1 cellular context compared by ENCODE assay signal in the genomic region with DNA sequence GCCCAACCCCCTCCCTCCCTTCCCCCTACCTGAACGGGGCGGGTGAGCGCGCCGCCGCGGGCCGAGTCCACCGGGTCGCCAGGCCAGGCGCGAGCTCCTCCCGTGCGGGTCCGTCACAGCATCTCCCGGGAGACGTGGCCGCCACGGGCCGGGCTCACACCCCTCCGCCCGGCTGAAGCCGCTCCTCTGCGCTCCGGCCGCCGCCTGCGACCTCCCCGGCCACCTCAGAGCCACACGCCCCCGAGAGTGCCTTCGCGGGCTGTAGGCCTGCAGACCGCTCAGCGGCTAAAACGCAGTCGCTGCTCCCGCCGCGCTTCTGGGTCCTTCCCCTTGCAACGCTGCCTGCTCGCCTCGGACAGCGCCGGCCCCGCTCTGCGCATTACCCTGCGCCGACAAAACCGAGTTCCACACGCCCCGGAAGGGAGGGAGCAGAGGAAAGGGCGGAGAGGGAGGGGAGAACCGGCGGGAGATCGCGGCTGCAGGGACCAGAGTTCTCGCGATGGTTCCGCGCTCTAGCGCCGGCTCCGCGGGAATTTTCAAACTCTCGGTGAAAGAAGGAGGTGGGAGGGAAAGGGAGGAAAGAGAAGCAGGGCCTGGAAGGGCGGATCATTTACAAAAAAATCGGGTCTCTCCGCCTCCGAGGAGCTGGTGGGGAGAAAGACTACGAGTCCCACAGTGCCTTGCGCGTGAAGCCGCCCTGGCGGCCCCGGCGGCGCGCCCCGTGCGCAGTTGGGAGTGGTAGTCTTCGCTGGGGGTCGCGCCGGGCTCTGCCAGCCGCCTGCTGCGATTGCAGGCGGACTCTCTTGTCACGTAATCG.
TF ChIP-seq lines count a peak whose summit lies in the region.

TSS of gene AHCTF1 (minus strand) at position 400 of the 817 bp plus-strand sequence. CDS start 13,578 bp downstream, outside the sequence.

TF ChIP-seq in HepG2, 621 proteins besides CTCF, POLR2A, EP300 and RAD21 (continued from another document and continues in another):
- TF ChIP-seq, protein P1, sequence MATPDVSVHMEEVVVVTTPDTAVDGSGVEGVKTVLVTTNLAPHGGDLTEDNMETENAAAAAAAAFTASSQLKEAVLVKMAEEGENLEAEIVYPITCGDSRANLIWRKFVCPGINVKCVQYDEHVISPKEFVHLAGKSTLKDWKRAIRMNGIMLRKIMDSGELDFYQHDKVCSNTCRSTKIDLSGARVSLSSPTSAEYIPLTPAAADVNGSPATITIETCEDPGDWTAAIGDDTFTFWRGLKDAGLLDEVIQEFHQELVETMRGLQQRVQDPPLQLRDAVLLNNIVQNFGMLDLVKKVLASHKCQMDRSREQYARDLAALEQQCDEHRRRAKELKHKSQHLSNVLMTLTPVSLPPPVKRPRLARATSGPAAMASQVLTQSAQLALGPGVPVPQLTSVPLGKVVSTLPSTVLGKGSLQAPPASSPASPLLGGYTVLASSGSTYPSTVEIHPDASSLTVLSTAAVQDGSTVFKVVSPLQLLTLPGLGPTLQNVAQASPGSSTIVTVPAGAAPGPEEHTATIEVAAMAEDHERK (CRISPR knock-in tag; IDR thresholded peaks at IDR 0.05; ENCODE audit: low read depth) = peak; percentile 55; the same call in 1 of the 2 replicates
- peak; percentile 48; the same call in 1 of the 2 replicates for TF ChIP-seq SAFB2 (CRISPR knock-in tag; IDR thresholded peaks at IDR 0.05; ENCODE audit: borderline replicate concordance, low read depth)
- TF ChIP-seq, protein P2, sequence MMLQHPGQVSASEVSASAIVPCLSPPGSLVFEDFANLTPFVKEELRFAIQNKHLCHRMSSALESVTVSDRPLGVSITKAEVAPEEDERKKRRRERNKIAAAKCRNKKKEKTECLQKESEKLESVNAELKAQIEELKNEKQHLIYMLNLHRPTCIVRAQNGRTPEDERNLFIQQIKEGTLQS (CRISPR knock-in tag; IDR thresholded peaks at IDR 0.05) = no peak; the same call in 1 of the 2 replicates
- peak; percentile 26; the same call in 1 of the 2 replicates for TF ChIP-seq FOXA3 (CRISPR knock-in tag; IDR thresholded peaks at IDR 0.05)
- no peak for TF ChIP-seq ZSCAN9 (CRISPR knock-in tag; IDR thresholded peaks at IDR 0.05; ENCODE audit: borderline replicate concordance)
- peak; percentile 70; the same call in 1 of the 2 replicates for TF ChIP-seq SNAPC4 (CRISPR knock-in tag; IDR thresholded peaks at IDR 0.05)
- no peak for TF ChIP-seq ZNF839 (CRISPR knock-in tag; IDR thresholded peaks at IDR 0.05; ENCODE audit: borderline replicate concordance)
- no peak for TF ChIP-seq ELK4 (CRISPR knock-in tag; IDR thresholded peaks at IDR 0.05; ENCODE audit: borderline replicate concordance)
- TF ChIP-seq, protein P3, sequence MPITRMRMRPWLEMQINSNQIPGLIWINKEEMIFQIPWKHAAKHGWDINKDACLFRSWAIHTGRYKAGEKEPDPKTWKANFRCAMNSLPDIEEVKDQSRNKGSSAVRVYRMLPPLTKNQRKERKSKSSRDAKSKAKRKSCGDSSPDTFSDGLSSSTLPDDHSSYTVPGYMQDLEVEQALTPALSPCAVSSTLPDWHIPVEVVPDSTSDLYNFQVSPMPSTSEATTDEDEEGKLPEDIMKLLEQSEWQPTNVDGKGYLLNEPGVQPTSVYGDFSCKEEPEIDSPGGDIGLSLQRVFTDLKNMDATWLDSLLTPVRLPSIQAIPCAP (CRISPR knock-in tag; IDR thresholded peaks at IDR 0.05; ENCODE audit: low read depth) = no peak
- TF ChIP-seq ZNF773 (CRISPR knock-in tag; IDR thresholded peaks at IDR 0.05; ENCODE audit: borderline replicate concordance) = no peak
- peak; percentile 57 for TF ChIP-seq ZNF776 (CRISPR knock-in tag; IDR thresholded peaks at IDR 0.05)
- TF ChIP-seq ZSCAN20 (CRISPR knock-in tag; IDR thresholded peaks at IDR 0.05; ENCODE audit: borderline replicate concordance) = no peak
- TF ChIP-seq POGZ (CRISPR knock-in tag; IDR thresholded peaks at IDR 0.05) = peak; percentile 90
- TF ChIP-seq RBM39 (IDR thresholded peaks at IDR 0.05; ENCODE audit: low read depth, low read length, poor library complexity, severe bottlenecking) = peak; percentile 91
- no peak for TF ChIP-seq ZFAT (CRISPR knock-in tag; conservative IDR thresholded peaks at IDR 0.05)
- TF ChIP-seq, protein P4, sequence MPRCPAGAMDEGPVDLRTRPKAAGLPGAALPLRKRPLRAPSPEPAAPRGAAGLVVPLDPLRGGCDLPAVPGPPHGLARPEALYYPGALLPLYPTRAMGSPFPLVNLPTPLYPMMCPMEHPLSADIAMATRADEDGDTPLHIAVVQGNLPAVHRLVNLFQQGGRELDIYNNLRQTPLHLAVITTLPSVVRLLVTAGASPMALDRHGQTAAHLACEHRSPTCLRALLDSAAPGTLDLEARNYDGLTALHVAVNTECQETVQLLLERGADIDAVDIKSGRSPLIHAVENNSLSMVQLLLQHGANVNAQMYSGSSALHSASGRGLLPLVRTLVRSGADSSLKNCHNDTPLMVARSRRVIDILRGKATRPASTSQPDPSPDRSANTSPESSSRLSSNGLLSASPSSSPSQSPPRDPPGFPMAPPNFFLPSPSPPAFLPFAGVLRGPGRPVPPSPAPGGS (CRISPR knock-in tag; IDR thresholded peaks at IDR 0.05) = peak; percentile 64
- TF ChIP-seq, protein P5, sequence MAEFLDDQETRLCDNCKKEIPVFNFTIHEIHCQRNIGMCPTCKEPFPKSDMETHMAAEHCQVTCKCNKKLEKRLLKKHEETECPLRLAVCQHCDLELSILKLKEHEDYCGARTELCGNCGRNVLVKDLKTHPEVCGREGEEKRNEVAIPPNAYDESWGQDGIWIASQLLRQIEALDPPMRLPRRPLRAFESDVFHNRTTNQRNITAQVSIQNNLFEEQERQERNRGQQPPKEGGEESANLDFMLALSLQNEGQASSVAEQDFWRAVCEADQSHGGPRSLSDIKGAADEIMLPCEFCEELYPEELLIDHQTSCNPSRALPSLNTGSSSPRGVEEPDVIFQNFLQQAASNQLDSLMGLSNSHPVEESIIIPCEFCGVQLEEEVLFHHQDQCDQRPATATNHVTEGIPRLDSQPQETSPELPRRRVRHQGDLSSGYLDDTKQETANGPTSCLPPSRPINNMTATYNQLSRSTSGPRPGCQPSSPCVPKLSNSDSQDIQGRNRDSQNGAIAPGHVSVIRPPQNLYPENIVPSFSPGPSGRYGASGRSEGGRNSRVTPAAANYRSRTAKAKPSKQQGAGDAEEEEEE (CRISPR knock-in tag; IDR thresholded peaks at IDR 0.05; ENCODE audit: borderline replicate concordance) = peak; percentile 53; the same call in 1 of the 2 replicates
- TF ChIP-seq, protein P6, sequence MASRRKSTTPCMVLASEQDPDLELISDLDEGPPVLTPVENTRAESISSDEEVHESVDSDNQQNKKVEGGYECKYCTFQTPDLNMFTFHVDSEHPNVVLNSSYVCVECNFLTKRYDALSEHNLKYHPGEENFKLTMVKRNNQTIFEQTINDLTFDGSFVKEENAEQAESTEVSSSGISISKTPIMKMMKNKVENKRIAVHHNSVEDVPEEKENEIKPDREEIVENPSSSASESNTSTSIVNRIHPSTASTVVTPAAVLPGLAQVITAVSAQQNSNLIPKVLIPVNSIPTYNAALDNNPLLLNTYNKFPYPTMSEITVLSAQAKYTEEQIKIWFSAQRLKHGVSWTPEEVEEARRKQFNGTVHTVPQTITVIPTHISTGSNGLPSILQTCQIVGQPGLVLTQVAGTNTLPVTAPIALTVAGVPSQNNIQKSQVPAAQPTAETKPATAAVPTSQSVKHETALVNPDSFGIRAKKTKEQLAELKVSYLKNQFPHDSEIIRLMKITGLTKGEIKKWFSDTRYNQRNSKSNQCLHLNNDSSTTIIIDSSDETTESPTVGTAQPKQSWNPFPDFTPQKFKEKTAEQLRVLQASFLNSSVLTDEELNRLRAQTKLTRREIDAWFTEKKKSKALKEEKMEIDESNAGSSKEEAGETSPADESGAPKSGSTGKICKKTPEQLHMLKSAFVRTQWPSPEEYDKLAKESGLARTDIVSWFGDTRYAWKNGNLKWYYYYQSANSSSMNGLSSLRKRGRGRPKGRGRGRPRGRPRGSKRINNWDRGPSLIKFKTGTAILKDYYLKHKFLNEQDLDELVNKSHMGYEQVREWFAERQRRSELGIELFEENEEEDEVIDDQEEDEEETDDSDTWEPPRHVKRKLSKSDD (CRISPR knock-in tag; IDR thresholded peaks at IDR 0.05; ENCODE audit: low read depth) = peak; percentile 63
- TF ChIP-seq ZNF329 (CRISPR knock-in tag; IDR thresholded peaks at IDR 0.05; ENCODE audit: low read depth) = peak; percentile 63; the same call in 1 of the 2 replicates
- TF ChIP-seq ZZZ3 (CRISPR knock-in tag; IDR thresholded peaks at IDR 0.05; ENCODE audit: borderline replicate concordance) = no peak; the same call in 1 of the 2 replicates
- peak; percentile 64; the same call in 1 of the 2 replicates for TF ChIP-seq ZNF414 (CRISPR knock-in tag; IDR thresholded peaks at IDR 0.05)
- peak; percentile 44 for TF ChIP-seq SALL2 (CRISPR knock-in tag; IDR thresholded peaks at IDR 0.05)
- no peak for TF ChIP-seq FOXK2 (IDR thresholded peaks at IDR 0.05)
- TF ChIP-seq CREM (IDR thresholded peaks at IDR 0.05) = no peak; the same call in 1 of the 2 replicates
- no peak for TF ChIP-seq CREM (CRISPR knock-in tag; IDR thresholded peaks at IDR 0.05)
- TF ChIP-seq MYNN (CRISPR knock-in tag; IDR thresholded peaks at IDR 0.05; ENCODE audit: low read depth) = no peak
- peak; percentile 49 for TF ChIP-seq PHF20 (CRISPR knock-in tag; IDR thresholded peaks at IDR 0.05)
- TF ChIP-seq ARNT (IDR thresholded peaks at IDR 0.05) = no peak
- no peak for TF ChIP-seq ATAD3A (CRISPR knock-in tag; IDR thresholded peaks at IDR 0.05)
- peak; percentile 78; the same call in 1 of the 2 replicates for TF ChIP-seq PCBP1 (IDR thresholded peaks at IDR 0.05; ENCODE audit: borderline replicate concordance, low read depth, low read length)
- TF ChIP-seq ZNF136 (CRISPR knock-in tag; IDR thresholded peaks at IDR 0.05; ENCODE audit: low read depth) = 0 out of 2 replicates have a peak, but pooled peaks have one; percentile 9
- TF ChIP-seq, protein P7, sequence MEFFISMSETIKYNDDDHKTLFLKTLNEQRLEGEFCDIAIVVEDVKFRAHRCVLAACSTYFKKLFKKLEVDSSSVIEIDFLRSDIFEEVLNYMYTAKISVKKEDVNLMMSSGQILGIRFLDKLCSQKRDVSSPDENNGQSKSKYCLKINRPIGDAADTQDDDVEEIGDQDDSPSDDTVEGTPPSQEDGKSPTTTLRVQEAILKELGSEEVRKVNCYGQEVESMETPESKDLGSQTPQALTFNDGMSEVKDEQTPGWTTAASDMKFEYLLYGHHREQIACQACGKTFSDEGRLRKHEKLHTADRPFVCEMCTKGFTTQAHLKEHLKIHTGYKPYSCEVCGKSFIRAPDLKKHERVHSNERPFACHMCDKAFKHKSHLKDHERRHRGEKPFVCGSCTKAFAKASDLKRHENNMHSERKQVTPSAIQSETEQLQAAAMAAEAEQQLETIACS (CRISPR knock-in tag; IDR thresholded peaks at IDR 0.05) = 0 out of 2 replicates have a peak, but pooled peaks have one; percentile 8
- peak; percentile 98 for TF ChIP-seq POLR2G (IDR thresholded peaks at IDR 0.05; ENCODE audit: low read depth, low read length)
- peak; percentile 69; the same call in 1 of the 2 replicates for TF ChIP-seq ZNF362 (CRISPR knock-in tag; IDR thresholded peaks at IDR 0.05; ENCODE audit: borderline replicate concordance)
- no peak for TF ChIP-seq ZKSCAN1 (IDR thresholded peaks at IDR 0.05; ENCODE audit: low read length)
- TF ChIP-seq ZNF333 (CRISPR knock-in tag; IDR thresholded peaks at IDR 0.05; ENCODE audit: borderline replicate concordance) = peak; percentile 88
- no peak; the same call in 1 of the 2 replicates for TF ChIP-seq REL (CRISPR knock-in tag; conservative IDR thresholded peaks at IDR 0.05)
